33 cellular contexts compared by ENCODE assay signal in the genomic region with DNA sequence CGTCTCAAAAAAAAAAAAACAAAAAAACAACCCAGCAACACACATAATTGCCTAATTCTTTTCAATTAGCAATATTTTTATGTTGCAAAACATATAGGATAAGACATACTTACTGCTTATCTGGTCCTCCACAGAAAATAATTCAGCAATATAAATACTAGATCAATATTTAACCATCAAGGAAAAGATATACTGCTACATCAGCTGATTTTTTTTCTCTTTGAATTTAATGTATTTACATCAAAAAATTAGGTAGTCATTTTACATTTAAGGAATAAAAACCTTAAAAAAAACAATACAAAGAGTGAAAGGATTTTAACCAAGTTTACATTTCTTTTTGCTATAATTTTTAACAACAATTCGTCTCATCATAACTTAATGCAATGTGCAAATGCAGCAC.
"Had no signal": no experiment of that assay in that cellular context is flagged by ENCODE, and none has a peak within 500 bp of the region (broad histone marks: within the 10 kb centered on the region; RNA-seq: fewer than 3 reads in every experiment).

No MANE protein-coding gene starts in this region.

- H3K9me3 ChIP-seq: adrenal gland, body of pancreas, breast epithelium had no signal

- DNase-seq: activated B cell treated with CpG ODN at 0.5 μM for 24 hours; activated CD4-positive, alpha-beta memory T cell treated with anti-CD3 and anti-CD28 coated beads for 36 hours; activated CD4-positive, alpha-beta T cell treated with anti-CD3 and anti-CD28 coated beads for 4 hours; activated CD4-positive, alpha-beta T cell treated with anti-CD3 and anti-CD28 coated beads, Interleukin-2, amount 10 ng/mL, durations not matched to agents 24 days and 14 days; activated CD4-positive, alpha-beta T cell treated with anti-CD3 and anti-CD28 coated beads, Interleukin-2, amount 50 U/mL, for 1 hour; activated CD4-positive, alpha-beta T cell treated with anti-CD3 and anti-CD28 coated beads, Interleukin-2, amount 50 U/mL, for 4 hours; activated CD4-positive, CD25-positive, alpha-beta regulatory T cell treated with anti-CD3 and anti-CD28 coated beads, Interleukin-2, amount 50 U/mL, for 72 hours; activated CD8-positive, alpha-beta memory T cell treated with anti-CD3 and anti-CD28 coated beads, Interleukin-2, amount 50 U/mL, for 4 hours; activated CD8-positive, alpha-beta T cell treated with anti-CD3 and anti-CD28 coated beads for 36 hours; activated effector memory CD4-positive, alpha-beta T cell treated with anti-CD3 and anti-CD28 coated beads, Interleukin-2, amount 50 U/mL, for 16 hours; activated gamma-delta T cell treated with Interleukin-2 at 50 U/mL for 16 hours; activated naive CD4-positive, alpha-beta T cell; activated naive CD4-positive, alpha-beta T cell treated with anti-CD3 and anti-CD28 coated beads for 36 hours; activated naive CD4-positive, alpha-beta T cell treated with anti-CD3 and anti-CD28 coated beads, Interleukin-2, amount 50 U/mL, for 16 hours; activated naive CD8-positive, alpha-beta T cell treated with anti-CD3 and anti-CD28 coated beads for 36 hours; activated T-cell treated with anti-CD3 and anti-CD28 coated beads for 4 hours; activated T-cell treated with anti-CD3 and anti-CD28 coated beads, Interleukin-2, amount 50 U/mL, for 1 hour; activated T-cell treated with anti-CD3 and anti-CD28 coated beads, Interleukin-2, amount 50 U/mL, for 4 hours; activated T-cell treated with anti-CD3 and anti-CD28 coated beads, Interleukin-2, amount 50 U/mL, for 72 hours; adrenal gland; amniotic stem cell; aorta; body of pancreas; brain microvascular endothelial cell; central memory CD4-positive, alpha-beta T cell; T-helper 2 cell; T-helper 9 cell had no signal

- ATAC-seq: activated CD8-positive, alpha-beta T cell treated with anti-CD3 and anti-CD28 coated beads for 36 hours; activated naive CD4-positive, alpha-beta T cell treated with anti-CD3 and anti-CD28 coated beads, Interleukin-2, amount 50 U/mL, for 72 hours; activated T-cell treated with anti-CD3 and anti-CD28 coated beads, Interleukin-2, amount 50 U/mL, for 4 hours; activated T-cell treated with anti-CD3 and anti-CD28 coated beads, Interleukin-2, amount 50 U/mL, for 72 hours; activated T-helper 17 cell treated with anti-CD3 and anti-CD28 coated beads, Interleukin-2, amount 50 U/mL, for 72 hours; body of pancreas had no signal

- FAIRE-seq: astrocyte, TTC549 had no signal

- H3K4me1 ChIP-seq: breast epithelium had no signal

- H3K4me3 ChIP-seq: adrenal gland, body of pancreas, breast epithelium had no signal

- H3K27ac ChIP-seq: adrenal gland, body of pancreas, brain microvascular endothelial cell, breast epithelium, VCaP had no signal

- H3K27me3 ChIP-seq: adrenal gland, body of pancreas, brain microvascular endothelial cell, breast epithelium had no signal

- H3K36me3 ChIP-seq: adrenal gland, brain microvascular endothelial cell, breast epithelium had no signal
